Comparison of ENCODE assay signal across 23 cellular contexts in the genomic region with DNA sequence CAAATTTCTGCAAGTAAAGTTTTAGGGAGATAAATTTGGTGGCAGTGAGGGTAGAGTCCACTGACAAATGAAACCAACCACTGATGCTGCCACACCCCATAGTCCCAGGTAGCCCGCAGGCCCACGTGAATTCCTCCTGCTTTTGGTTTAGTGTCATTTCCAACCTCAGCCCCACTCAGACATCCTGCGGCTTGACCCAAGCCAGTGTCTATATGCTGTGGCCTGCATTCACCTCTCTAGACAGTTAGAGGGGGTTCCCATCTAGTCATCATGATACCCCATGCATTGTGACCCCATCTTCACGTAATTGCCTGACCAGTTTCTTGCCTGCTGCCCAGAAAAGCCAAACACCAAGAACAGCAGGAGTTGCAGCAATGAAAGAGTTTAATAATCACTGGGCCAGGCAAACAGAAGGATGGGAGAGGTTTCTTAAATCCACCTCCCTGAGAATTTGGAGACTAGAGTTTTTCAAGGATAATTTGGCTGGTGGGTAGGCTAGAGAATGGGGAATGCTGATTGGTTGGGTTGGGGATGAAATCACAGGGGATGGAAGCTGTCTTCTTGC.
"Had no signal": no experiment of that assay in that cellular context is flagged by ENCODE, and none has a peak within 500 bp of the region (broad histone marks: within the 10 kb centered on the region; RNA-seq: fewer than 3 reads in every experiment).

No MANE protein-coding gene starts in this region.

- H3K4me3 Mint-ChIP-seq: dendritic cell treated with granulocyte-macrophage colony-stimulating factor and Interleukin-4, amounts not matched to agents 40 ng/mL and 50 ng/mL, for 4 days; naive thymus-derived CD8-positive, alpha-beta T cell; nephron progenitor cell; stimulated activated naive B cell treated with anti-CD40 and anti-IgM and Interleukin-4, amounts not matched to agents 10 μg/mL and 1 μg/mL and 100 μg/mL, for 72 hours; stimulated activated naive CD8-positive, alpha-beta T cell treated with anti-CD3 and anti-CD28 coated beads, Interleukin-15, Interleukin-2, amounts not matched to agents 100 ng/mL and 50 ng/mL, for 24 hours had no signal

- DNase-seq: colonic mucosa; effector memory CD4-positive, alpha-beta T cell; foreskin fibroblast; gastrocnemius medialis; head of caudate nucleus; left ventricle myocardium superior; lower lobe of right lung; naive thymus-derived CD8-positive, alpha-beta T cell; nephron progenitor cell; occipital lobe; ovary; posterior cingulate gyrus; psoas muscle; right cardiac atrium; spleen; stimulated activated CD4-positive, alpha-beta T cell treated with anti-CD3 and anti-CD28 coated beads, Interleukin-4, amount 100 ng/mL, for 4 hours; stimulated activated naive B cell treated with anti-CD40 and anti-IgM and Interleukin-4, amounts not matched to agents 10 μg/mL and 1 μg/mL and 100 μg/mL, for 72 hours; upper lobe of left lung had no signal

- H3K27me3 ChIP-seq: colonic mucosa, gastrocnemius medialis, ovary, tibial nerve, upper lobe of left lung had no signal

- ATAC-seq: gastrocnemius medialis; left ventricle myocardium superior; lower lobe of right lung; naive thymus-derived CD8-positive, alpha-beta T cell; psoas muscle; right cardiac atrium; stimulated activated naive B cell treated with anti-CD40 and anti-IgM and Interleukin-4, amounts not matched to agents 10 μg/mL and 1 μg/mL and 100 μg/mL, for 72 hours had no signal

- H3K36me3 ChIP-seq: colonic mucosa, gastrocnemius medialis, lower lobe of right lung, ovary, spleen, thoracic aorta, upper lobe of left lung had no signal

- H3K27me3 Mint-ChIP-seq: dendritic cell treated with granulocyte-macrophage colony-stimulating factor and Interleukin-4, amounts not matched to agents 40 ng/mL and 50 ng/mL, for 4 days; stimulated activated naive CD8-positive, alpha-beta T cell treated with anti-CD3 and anti-CD28 coated beads, Interleukin-15, Interleukin-2, amounts not matched to agents 100 ng/mL and 50 ng/mL, for 24 hours had no signal

- H3K4me3 ChIP-seq: colonic mucosa, gastrocnemius medialis, lower lobe of right lung, ovary, psoas muscle, skin epidermis, spleen, thoracic aorta, tibial nerve, upper lobe of left lung had no signal

- H3K27ac ChIP-seq: colonic mucosa, gastrocnemius medialis, lower lobe of right lung, ovary, psoas muscle, skin epidermis, spleen, thoracic aorta, tibial nerve, upper lobe of left lung had no signal

- H3K9me3 ChIP-seq: colonic mucosa, ovary had no signal

- H3K27ac Mint-ChIP-seq: dendritic cell treated with granulocyte-macrophage colony-stimulating factor and Interleukin-4, amounts not matched to agents 40 ng/mL and 50 ng/mL, for 4 days; naive thymus-derived CD8-positive, alpha-beta T cell; nephron progenitor cell; stimulated activated naive B cell treated with anti-CD40 and anti-IgM and Interleukin-4, amounts not matched to agents 10 μg/mL and 1 μg/mL and 100 μg/mL, for 72 hours; stimulated activated naive CD8-positive, alpha-beta T cell treated with anti-CD3 and anti-CD28 coated beads, Interleukin-15, Interleukin-2, amounts not matched to agents 100 ng/mL and 50 ng/mL, for 24 hours had no signal

- H3K4me1 ChIP-seq: colonic mucosa, gastrocnemius medialis, lower lobe of right lung, psoas muscle, spleen, tibial nerve, upper lobe of left lung had no signal
